15 cellular contexts compared by ENCODE assay signal in the genomic region with DNA sequence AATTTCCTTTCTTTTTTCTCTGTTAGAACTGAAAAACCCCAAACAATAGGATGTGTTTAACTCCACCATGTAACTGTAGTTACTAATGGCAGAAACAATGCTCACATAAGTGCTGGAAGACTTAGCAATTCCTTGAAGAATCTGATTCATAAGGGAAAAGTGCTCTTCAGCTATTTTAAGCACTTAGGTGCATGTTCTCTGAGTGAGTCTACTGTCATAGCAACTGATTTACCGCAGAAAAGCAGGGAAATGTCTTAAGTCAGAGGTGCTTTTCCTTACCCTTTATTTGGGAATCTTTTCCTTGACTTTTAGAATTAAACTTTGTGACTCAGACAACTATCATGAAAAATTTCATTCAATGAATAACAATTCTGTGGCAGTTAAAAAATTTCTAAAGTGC.
A peak's percentile ranks its signal among the peaks of the same experiment; 100 is the strongest.
DNase-seq lines count a peak whose midpoint lies in the region; ATAC-seq, FAIRE-seq and TF ChIP-seq lines count a peak whose summit lies in the region.
"Had no signal": no experiment of that assay in that cellular context is flagged by ENCODE, and none has a peak within 500 bp of the region (broad histone marks: within the 10 kb centered on the region; RNA-seq: fewer than 3 reads in every experiment).

No MANE protein-coding gene starts in this region.

- TF ChIP-seq CTCF in fibroblast of villous mesenchyme (IDR thresholded peaks at IDR 0.05; ENCODE audit: insufficient read depth, low read depth, low read length) (no peak), GM13977 (IDR thresholded peaks at IDR 0.05; ENCODE audit: extremely low read depth, insufficient read depth, missing control alignments) (no peak), tibial nerve (IDR thresholded peaks at IDR 0.05) (no peak)

- no peak overlapping the region for H3K27ac ChIP-seq in tibial nerve
- H3K27ac ChIP-seq: psoas muscle, tibial artery had no signal

- H3K36me3 ChIP-seq in tibial nerve, result no peaks in the 10 kb centered on the region
- H3K36me3 ChIP-seq: tibial artery had no signal

- in situ Hi-C loops in GM13977 (cut with MboI; ENCODE audit: low pct_unique_long_range_greater_than_20kb, low sequenced_read_pairs, unreplicated experiment), result no loop called here

- H3K4me1 Mint-ChIP-seq in stimulated activated memory B cell treated with anti-CD40 and anti-IgM and Interleukin-4, amounts not matched to agents 10 μg/mL and 1 μg/mL and 100 μg/mL, for 72 hours, result peaks cover 27% of the 10 kb centered on the region

- DNase-seq in GM12892 (ENCODE audit: insufficient read length) (no peak), fibroblast of villous mesenchyme (ENCODE audit: low read depth) (peak; percentile 47), NCI-H524 (lab: John Stamatoyannopoulos, UW) (no peak), GM13977 (ENCODE audit: low spot score) (no peak), tibial nerve (ENCODE audit: low spot score in 2 of 2) (no peak)
- DNase-seq: activated T-cell treated with anti-CD3 and anti-CD28 coated beads, Interleukin-2, amount 50 U/mL, for 72 hours; central memory CD4-positive, alpha-beta T cell; DMS53; glutamatergic neuron; psoas muscle; SIG-M5; tibial artery had no signal

- peak; percentile 98 for ATAC-seq in SK-N-SH treated with all-trans-retinoic acid at 6 μM for 48 hours
- ATAC-seq in stimulated activated memory B cell treated with anti-CD40 and anti-IgM and Interleukin-4, amounts not matched to agents 10 μg/mL and 1 μg/mL and 100 μg/mL, for 72 hours, result no peak
- ATAC-seq: activated T-cell treated with anti-CD3 and anti-CD28 coated beads, Interleukin-2, amount 50 U/mL, for 72 hours; psoas muscle had no signal

- FAIRE-seq in GM12892 (lab: Jason Lieb, UNC), result peak; percentile 50

- no peaks in the 10 kb centered on the region for H3K27me3 Mint-ChIP-seq in stimulated activated memory B cell treated with anti-CD40 and anti-IgM and Interleukin-4, amounts not matched to agents 10 μg/mL and 1 μg/mL and 100 μg/mL, for 72 hours

- H3K4me3 ChIP-seq in fibroblast of villous mesenchyme (ENCODE audit: low read depth, low read length) (no peak overlapping the region), tibial nerve (no peak overlapping the region)
- H3K4me3 ChIP-seq: lung, psoas muscle, tibial artery had no signal

- H3K9me3 Mint-ChIP-seq in stimulated activated memory B cell treated with anti-CD40 and anti-IgM and Interleukin-4, amounts not matched to agents 10 μg/mL and 1 μg/mL and 100 μg/mL, for 72 hours, result peaks cover 3% of the 10 kb centered on the region
- H3K9me3 Mint-ChIP-seq: activated T-cell treated with anti-CD3 and anti-CD28 coated beads, Interleukin-2, amount 50 U/mL, for 72 hours had no signal

- TF ChIP-seq POLR2A in GM12892 (IDR thresholded peaks at IDR 0.05; ENCODE audit: low read depth, low read length) (no peak), tibial nerve (IDR thresholded peaks at IDR 0.05) (no peak)

- peak overlapping the region; percentile 89 for H3K27ac Mint-ChIP-seq in stimulated activated memory B cell treated with anti-CD40 and anti-IgM and Interleukin-4, amounts not matched to agents 10 μg/mL and 1 μg/mL and 100 μg/mL, for 72 hours
- H3K27ac Mint-ChIP-seq: activated T-cell treated with anti-CD3 and anti-CD28 coated beads, Interleukin-2, amount 50 U/mL, for 72 hours had no signal

- TF ChIP-seq EP300 in tibial nerve (IDR thresholded peaks at IDR 0.05), result no peak

- no peaks in the 10 kb centered on the region for H3K36me3 Mint-ChIP-seq in stimulated activated memory B cell treated with anti-CD40 and anti-IgM and Interleukin-4, amounts not matched to agents 10 μg/mL and 1 μg/mL and 100 μg/mL, for 72 hours

- no peaks in the 10 kb centered on the region for H3K9me3 ChIP-seq in tibial nerve
- H3K9me3 ChIP-seq: psoas muscle, tibial artery had no signal

- H3K4me1 ChIP-seq in tibial nerve, result no peaks in the 10 kb centered on the region
- H3K4me1 ChIP-seq: psoas muscle had no signal

- H3K27me3 ChIP-seq in tibial nerve, result no peaks in the 10 kb centered on the region
- H3K27me3 ChIP-seq: tibial artery had no signal

- H3K4me3 Mint-ChIP-seq in stimulated activated memory B cell treated with anti-CD40 and anti-IgM and Interleukin-4, amounts not matched to agents 10 μg/mL and 1 μg/mL and 100 μg/mL, for 72 hours, result no peak overlapping the region
- H3K4me3 Mint-ChIP-seq: activated T-cell treated with anti-CD3 and anti-CD28 coated beads, Interleukin-2, amount 50 U/mL, for 72 hours had no signal

- WGBS in tibial nerve, 2 donors, result 78 to 95% methylated on average over 1 of the region's 1 CpG

TF ChIP-seq in SK-N-SH treated with all-trans-retinoic acid at 6 μM for 48 hours, 23 proteins besides CTCF, POLR2A, EP300 and RAD21:
- peak; percentile 92 for TF ChIP-seq ISL1 (CRISPR knock-in tag; IDR thresholded peaks at IDR 0.05)
- TF ChIP-seq, protein P1, sequence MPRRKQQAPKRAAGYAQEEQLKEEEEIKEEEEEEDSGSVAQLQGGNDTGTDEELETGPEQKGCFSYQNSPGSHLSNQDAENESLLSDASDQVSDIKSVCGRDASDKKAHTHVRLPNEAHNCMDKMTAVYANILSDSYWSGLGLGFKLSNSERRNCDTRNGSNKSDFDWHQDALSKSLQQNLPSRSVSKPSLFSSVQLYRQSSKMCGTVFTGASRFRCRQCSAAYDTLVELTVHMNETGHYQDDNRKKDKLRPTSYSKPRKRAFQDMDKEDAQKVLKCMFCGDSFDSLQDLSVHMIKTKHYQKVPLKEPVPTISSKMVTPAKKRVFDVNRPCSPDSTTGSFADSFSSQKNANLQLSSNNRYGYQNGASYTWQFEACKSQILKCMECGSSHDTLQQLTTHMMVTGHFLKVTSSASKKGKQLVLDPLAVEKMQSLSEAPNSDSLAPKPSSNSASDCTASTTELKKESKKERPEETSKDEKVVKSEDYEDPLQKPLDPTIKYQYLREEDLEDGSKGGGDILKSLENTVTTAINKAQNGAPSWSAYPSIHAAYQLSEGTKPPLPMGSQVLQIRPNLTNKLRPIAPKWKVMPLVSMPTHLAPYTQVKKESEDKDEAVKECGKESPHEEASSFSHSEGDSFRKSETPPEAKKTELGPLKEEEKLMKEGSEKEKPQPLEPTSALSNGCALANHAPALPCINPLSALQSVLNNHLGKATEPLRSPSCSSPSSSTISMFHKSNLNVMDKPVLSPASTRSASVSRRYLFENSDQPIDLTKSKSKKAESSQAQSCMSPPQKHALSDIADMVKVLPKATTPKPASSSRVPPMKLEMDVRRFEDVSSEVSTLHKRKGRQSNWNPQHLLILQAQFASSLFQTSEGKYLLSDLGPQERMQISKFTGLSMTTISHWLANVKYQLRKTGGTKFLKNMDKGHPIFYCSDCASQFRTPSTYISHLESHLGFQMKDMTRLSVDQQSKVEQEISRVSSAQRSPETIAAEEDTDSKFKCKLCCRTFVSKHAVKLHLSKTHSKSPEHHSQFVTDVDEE (CRISPR knock-in tag; IDR thresholded peaks at IDR 0.05), result no peak
- no peak for TF ChIP-seq ZNF70 (CRISPR knock-in tag; IDR thresholded peaks at IDR 0.05)
- peak; percentile 52; the same call in 1 of the 2 replicates for TF ChIP-seq TOX (CRISPR knock-in tag; IDR thresholded peaks at IDR 0.05; ENCODE audit: borderline replicate concordance)
- no peak for TF ChIP-seq ZNF8 (CRISPR knock-in tag; IDR thresholded peaks at IDR 0.05)
